ENCODE assay signal across 16 cellular contexts in genomic region chr20:47377122-47377722, GRCh38. TPM values are rescaled to one million over a fixed set of nuclear protein-coding genes. Genes with fewer than 3 reads are reported as not detected.
A peak's percentile ranks its signal among the peaks of the same experiment; 100 is the strongest.
DNase-seq lines count a peak whose midpoint lies in the region; ATAC-seq, FAIRE-seq and TF ChIP-seq lines count a peak whose summit lies in the region.
"Had no signal": no experiment of that assay in that cellular context is flagged by ENCODE, and none has a peak within 500 bp of the region (broad histone marks: within the 10 kb centered on the region; RNA-seq: fewer than 3 reads in every experiment).

No MANE protein-coding gene starts in this region.

- H3K36me3 Mint-ChIP-seq in neural progenitor cell = peaks cover 2% of the 10 kb centered on the region
- H3K36me3 Mint-ChIP-seq in activated CD8-positive, alpha-beta T cell treated with anti-CD3 and anti-CD28 coated beads for 36 hours (ENCODE audit: low read depth) = no peaks in the 10 kb centered on the region

- no peaks in the 10 kb centered on the region for H3K27me3 ChIP-seq in GM12878 (replicated peaks in 1 of 2; ENCODE audit: control insufficient read depth in 2 of 2, insufficient read depth in 2 of 2, low read length in 1 of 2)
- H3K27me3 ChIP-seq in neural progenitor cell = no peaks in the 10 kb centered on the region
- H3K27me3 ChIP-seq: esophagus muscularis mucosa, spleen, stomach had no signal

- TF ChIP-seq EP300 in GM12878 (IDR thresholded peaks at IDR 0.05; ENCODE audit: borderline replicate concordance in 1 of 2, control insufficient read depth in 1 of 2, low read depth in 2 of 2, low read length in 2 of 2) = no peak

- H2AFZ ChIP-seq in GM12878 (ENCODE audit: control insufficient read depth, low read depth, low read length) = no peak overlapping the region; the same call in 1 of the 2 replicates
- peak overlapping the region; percentile 63 for H2AFZ ChIP-seq in neural progenitor cell (replicated peaks)

- ATAC-seq in GM12878 = peak; percentile 58
- no peak for ATAC-seq in activated CD8-positive, alpha-beta T cell treated with anti-CD3 and anti-CD28 coated beads for 36 hours

- in situ Hi-C loops in GM12878 (cut with MboI) = no loop called here

- WGBS in GM12878 (ENCODE audit: insufficient coverage, insufficient replicate concordance, low lambda C conversion rate, missing lambda C conversion rate) = 62% methylated on average over 4 of the region's 4 CpGs

- H4K20me1 ChIP-seq in GM12878 (ENCODE audit: control insufficient read depth, insufficient read depth) (no peaks in the 10 kb centered on the region), neural progenitor cell (ENCODE audit: low read depth) (no peaks in the 10 kb centered on the region)

- H3K4me3 ChIP-seq in GM12864 (ENCODE audit: low read depth, low read length) (no peak overlapping the region), GM12878 (no peak overlapping the region), neural progenitor cell (no peak overlapping the region)
- H3K4me3 ChIP-seq: esophagus muscularis mucosa, spleen, stomach had no signal

- H3K36me3 ChIP-seq in GM12878 (ENCODE audit: control insufficient read depth in 2 of 2, insufficient read depth in 2 of 2, low read length in 1 of 2) = no peaks in the 10 kb centered on the region
- H3K36me3 ChIP-seq in neural progenitor cell = no peaks in the 10 kb centered on the region
- H3K36me3 ChIP-seq: esophagus muscularis mucosa, spleen, stomach had no signal

- intact Hi-C loops in GM12878 (cut with micrococcal nuclease; ENCODE audit: unreplicated experiment) = no loop called here
- intact Hi-C loops in activated CD8-positive, alpha-beta T cell treated with anti-CD3 and anti-CD28 coated beads for 36 hours (cut with micrococcal nuclease) = no loop called here

- no peak overlapping the region for H3K27ac Mint-ChIP-seq in neural progenitor cell
- no peak overlapping the region for H3K27ac Mint-ChIP-seq in activated CD8-positive, alpha-beta T cell treated with anti-CD3 and anti-CD28 coated beads for 36 hours
- H3K27ac Mint-ChIP-seq: HFFc6 had no signal

- no peak overlapping the region for H3K27ac ChIP-seq in GM12878 (ENCODE audit: control insufficient read depth, insufficient read depth)
- H3K27ac ChIP-seq in neural progenitor cell = peak overlapping the region; percentile 20
- H3K27ac ChIP-seq: esophagus muscularis mucosa, HL-60, spleen, stomach had no signal

- H3K4me2 ChIP-seq in GM12878 (ENCODE audit: control insufficient read depth, insufficient read depth) (no peak overlapping the region), neural progenitor cell (no peak overlapping the region)

- DNase-seq in GM12864 (ENCODE audit: low read depth) (no peak), HT-29 (ENCODE audit: low spot score) (peak; percentile 58), GM12878 (ENCODE audit: low read depth, low spot score) (no peak), neural progenitor cell (ENCODE audit: low spot score) (no peak), cerebellum (ENCODE audit: low spot score) (no peak), activated gamma-delta T cell treated with Interleukin-2 at 50 U/mL for 16 hours (no peak), globus pallidus (ENCODE audit: low spot score) (no peak)
- no peak for DNase-seq in activated CD8-positive, alpha-beta T cell treated with anti-CD3 and anti-CD28 coated beads for 36 hours
- DNase-seq: DMS79, HFFc6, NCI-H187 treated with DMSO at 0.1 percent for 48 hours, NCI-H526 treated with DMSO at 0.1 percent for 48 hours, spleen, stomach had no signal

- FAIRE-seq in GM12878 (lab: Jason Lieb, UNC) = no peak

- no peak for TF ChIP-seq POLR2A in GM12878 (IDR thresholded peaks at IDR 0.05; ENCODE audit: low read depth, low read length)

- H3K4me1 ChIP-seq in GM12878 (ENCODE audit: control insufficient read depth, insufficient read depth, low read length) (no peaks in the 10 kb centered on the region), neural progenitor cell (peaks cover 14% of the 10 kb centered on the region)

- TF ChIP-seq CTCF in GM12864 (IDR thresholded peaks at IDR 0.05; ENCODE audit: low read depth, low read length, missing control alignments) (peak; percentile 10), GM12878 (IDR thresholded peaks at IDR 0.05 in 2 of 3, conservative IDR thresholded peaks at IDR 0.05 in 1 of 3; ENCODE audit: control insufficient read depth in 2 of 3, extremely low read depth in 1 of 3, insufficient read depth in 1 of 3, low read depth in 3 of 3, low read length in 3 of 3) (peak in 2 of 3 experiments; percentile 10 to 15; a peak in 2 of 6 replicates), neural progenitor cell (IDR thresholded peaks at IDR 0.05) (no peak)
- no peak for TF ChIP-seq CTCF in activated CD8-positive, alpha-beta T cell treated with anti-CD3 and anti-CD28 coated beads for 36 hours (IDR thresholded peaks at IDR 0.05)

- no peaks in the 10 kb centered on the region for H3K79me2 ChIP-seq in GM12878 (ENCODE audit: control insufficient read depth, insufficient read depth, low read length)
- H3K79me2 ChIP-seq in neural progenitor cell (ENCODE audit: low read depth) = no peaks in the 10 kb centered on the region

- no peak overlapping the region for H3K4me3 Mint-ChIP-seq in neural progenitor cell
- no peak overlapping the region for H3K4me3 Mint-ChIP-seq in activated CD8-positive, alpha-beta T cell treated with anti-CD3 and anti-CD28 coated beads for 36 hours
- H3K4me3 Mint-ChIP-seq: HFFc6 had no signal

- CTCF ChIA-PET in GM12878 (lab: Yijun Ruan, JAX) = interaction anchor here (0.6 to 2.1 kb wide), 6 partner anchors 27 to 339 kb away, joined by 3 to 6 read pairs (median 4); no protein-coding TSS in a partner anchor
- CTCF ChIA-PET in activated CD8-positive, alpha-beta T cell treated with anti-CD3 and anti-CD28 coated beads for 36 hours (lab: Charles Lee) = interaction anchor here (1.1 to 11.3 kb wide), 2 partner anchors 60 to 100 kb away, joined by 3 to 620 read pairs; no protein-coding TSS in a partner anchor

- no peak; the same call in 1 of the 2 replicates for TF ChIP-seq RAD21 in GM12878 (IDR thresholded peaks at IDR 0.05; ENCODE audit: insufficient read depth, low read depth, low read length)

- peaks cover 4% of the 10 kb centered on the region for H3K27me3 Mint-ChIP-seq in neural progenitor cell (ENCODE audit: insufficient read depth, low read depth)
- H3K27me3 Mint-ChIP-seq in activated CD8-positive, alpha-beta T cell treated with anti-CD3 and anti-CD28 coated beads for 36 hours = no peaks in the 10 kb centered on the region

- RAD21 ChIA-PET in GM12878 (lab: Charles Lee; ENCODE audit: unreplicated experiment) = interaction anchor here (0.8 to 1.9 kb wide), 4 partner anchors 18 to 181 kb away, joined by 3 to 8 read pairs (median 4); partner anchors contain the start of gene ZMYND8

- H3F3A ChIP-seq in neural progenitor cell (ENCODE audit: low read depth) = peaks cover 11% of the 10 kb centered on the region

- H3K9ac ChIP-seq in GM12878 (ENCODE audit: control insufficient read depth, insufficient read depth, low read length) (no peak overlapping the region), neural progenitor cell (no peak overlapping the region)

- POLR2A ChIA-PET in GM12878 (lab: Charles Lee) = no interaction called here
- POLR2A ChIA-PET in activated CD8-positive, alpha-beta T cell treated with anti-CD3 and anti-CD28 coated beads for 36 hours (lab: Charles Lee) = no interaction called here

- SMC1A ChIA-PET in GM12878 (lab: Charles Lee; ENCODE audit: uncharacterized antibody, unreplicated experiment) = interaction anchor here (2.0 kb wide), 1 partner anchor 105 kb away, joined by 7 read pairs; no protein-coding TSS in a partner anchor

- H3K9me3 Mint-ChIP-seq in neural progenitor cell = no peaks in the 10 kb centered on the region
- no peaks in the 10 kb centered on the region for H3K9me3 Mint-ChIP-seq in activated CD8-positive, alpha-beta T cell treated with anti-CD3 and anti-CD28 coated beads for 36 hours
- H3K9me3 Mint-ChIP-seq: HFFc6 had no signal

- H3K4me1 Mint-ChIP-seq in neural progenitor cell = peaks cover 14% of the 10 kb centered on the region
- peaks cover 12% of the 10 kb centered on the region for H3K4me1 Mint-ChIP-seq in activated CD8-positive, alpha-beta T cell treated with anti-CD3 and anti-CD28 coated beads for 36 hours (ENCODE audit: low read depth)

- H3K9me3 ChIP-seq in GM12878 (replicated peaks; ENCODE audit: control insufficient read depth, insufficient read depth, low read length) = no peaks in the 10 kb centered on the region
- no peaks in the 10 kb centered on the region for H3K9me3 ChIP-seq in neural progenitor cell (ENCODE audit: low read depth)
- H3K9me3 ChIP-seq: esophagus muscularis mucosa, spleen, stomach had no signal

- no TSS peak for BruUV-seq in GM12878 (replicated peaks; lab: Mats Ljungman, UMichigan)

TF ChIP-seq in GM12878, 131 proteins besides CTCF, POLR2A, EP300 and RAD21 (continues in another document):
- TF ChIP-seq NFXL1 (IDR thresholded peaks at IDR 0.05; ENCODE audit: borderline replicate concordance) (peak; percentile 26; the same call in 1 of the 2 replicates), RAD51 (IDR thresholded peaks at IDR 0.05) (no peak), BMI1 (IDR thresholded peaks at IDR 0.05; ENCODE audit: borderline replicate concordance) (no peak), MEF2B (IDR thresholded peaks at IDR 0.05; ENCODE audit: partially characterized antibody, poor library complexity, severe bottlenecking) (no peak)

RNA-seq across cellular contexts. Expression of gene ZMYND8, which starts 20.7 kb away (rescaled TPM):
- 30.9 and 35.6 TPM in 2 replicates for total RNA-seq in HT-29 (2014; rRNA removed; shearing (Covaris generic))
- total RNA-seq in GM12878 (2013; cell fraction: nucleolus; rRNA removed) = 207 and 208 TPM in 2 replicates
- 17.8 and 18.5 TPM in 2 replicates for total RNA-seq in GM12878 (2014; rRNA removed)
- 24.1 and 24.2 TPM in 2 replicates for total RNA-seq in GM12878 (2014; rRNA removed; fragmentation: Illumina TruSeq; extraction: Trizol)
- total RNA-seq in GM12878 (2021) = 42.1 and 54.8 TPM in 2 replicates
- 9.9 TPM for polyA plus RNA-seq in GM12878 (2011; ENCODE audit: low read depth)
- polyA plus RNA-seq in GM12878 (2011; rRNA removed) = 26.6 and 34.3 TPM in 2 replicates
- 21.0 and 23.6 TPM in 2 replicates for polyA plus RNA-seq in GM12878 (2011; cell fraction: cytosol; rRNA removed)
- 69.7 and 78.1 TPM in 2 replicates for polyA plus RNA-seq in GM12878 (2011; cell fraction: nucleus; rRNA removed)
- polyA plus RNA-seq in GM12878 (2012) = 16.4 and 22.5 TPM in 2 replicates
- polyA plus RNA-seq in GM12878 (2014; fragmentation: Illumina TruSeq; extraction: Trizol) = 27.1 and 27.9 TPM in 2 replicates
- polyA plus RNA-seq in GM12878 (2014; fragmentation: Nextera tagmentation; extraction: Ambion mirVana) = 10 to 100 TPM; 12.9 to 18.4 TPM
- 21.7 and 22.7 TPM in 2 replicates for polyA plus RNA-seq in GM12878 (2014; rRNA removed)
- polyA plus RNA-seq in GM12878 (2016; fragmentation: Nextera tagmentation; extraction: Ambion mirVana) = 10 to 100 TPM; 22.1 to 25.0 TPM
- 49.9 and 55.7 TPM in 2 replicates for polyA minus RNA-seq in GM12878 (2011; rRNA and poly(A)+ RNA removed)
- polyA minus RNA-seq in GM12878 (2011; cell fraction: cytosol; rRNA and poly(A)+ RNA removed) = 18.0 and 20.2 TPM in 2 replicates
- 45.5 and 61.3 TPM in 2 replicates for polyA minus RNA-seq in GM12878 (2011; cell fraction: nucleus; rRNA and poly(A)+ RNA removed)
- 59.0 and 59.4 TPM in 2 replicates for total RNA-seq in neural progenitor cell (ENCODE audit: low replicate concordance)
- total RNA-seq in cerebellum = 39.7 TPM
- total RNA-seq in activated CD8-positive, alpha-beta T cell treated with anti-CD3 and anti-CD28 coated beads for 36 hours = 10 to 100 TPM; 31.9 to 33.4 TPM

Comparison
In these comparisons a context has a peak if more than half of its experiments do, and no peak if none do; other contexts are left out.
1. CTCF ChIP-seq: peak in GM12864 (single experiment) and GM12878 (2 of 3); none in neural progenitor cell (single experiment) and activated CD8-positive, alpha-beta T cell treated with anti-CD3 and anti-CD28 coated beads for 36 hours (single experiment).